In the genomic region with DNA sequence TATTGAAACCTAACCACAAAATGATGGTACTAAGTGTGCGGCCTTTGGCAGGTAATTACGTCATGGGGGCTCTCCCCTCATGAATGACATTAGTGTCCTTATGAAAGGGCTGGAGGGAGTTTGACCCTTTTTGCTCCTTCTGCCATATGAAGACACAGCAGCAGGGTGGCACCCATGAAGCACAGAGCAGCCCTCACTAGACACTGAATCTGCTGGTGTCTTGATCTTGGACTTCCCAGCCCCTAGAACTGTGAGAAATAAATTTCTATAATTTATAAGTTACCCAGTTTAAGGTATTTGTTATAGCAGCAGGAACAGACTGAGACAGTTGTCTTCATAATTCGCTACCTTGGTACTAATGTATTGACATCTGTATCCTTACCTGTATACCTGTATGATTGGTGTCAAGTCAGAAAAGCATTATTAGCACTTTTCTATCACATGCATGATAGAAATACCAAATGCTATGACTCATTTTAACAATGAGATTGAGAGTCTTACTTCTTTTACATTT, we compare ENCODE assay signal across 22 cellular contexts.
DNase-seq lines count a peak whose midpoint lies in the region; ATAC-seq, FAIRE-seq and TF ChIP-seq lines count a peak whose summit lies in the region.
"Had no signal": no experiment of that assay in that cellular context is flagged by ENCODE, and none has a peak within 500 bp of the region (broad histone marks: within the 10 kb centered on the region; RNA-seq: fewer than 3 reads in every experiment).

No MANE protein-coding gene starts in this region.

- TF ChIP-seq EP300 in HepG2 (IDR thresholded peaks at IDR 0.05; ENCODE audit: low read depth in 2 of 2, low read length in 2 of 2) (no peak), HepG2 (CRISPR knock-in tag; IDR thresholded peaks at IDR 0.05; ENCODE audit: borderline replicate concordance) (no peak), esophagus muscularis mucosa (IDR thresholded peaks at IDR 0.05) (no peak)

- peaks cover 2 to 10% of the 10 kb centered on the region in 2 donors for H3K9me3 Mint-ChIP-seq in effector memory CD8-positive, alpha-beta T cell

- POLR2A ChIA-PET in HepG2 (lab: Yijun Ruan, JAX), result no interaction called here

- peak overlapping the region; percentile 81 for H3K14ac ChIP-seq in trophoblast cell (ENCODE audit: low read length)

- H3K4me1 ChIP-seq in HepG2 (ENCODE audit: insufficient read depth, low read length) (peaks cover 50% of the 10 kb centered on the region), right lobe of liver (no peaks in the 10 kb centered on the region), trophoblast cell (ENCODE audit: control insufficient read depth in 1 of 2, insufficient read depth in 2 of 2, low read length in 2 of 2) (peaks cover 4 to 9% of the 10 kb centered on the region in 2 experiments), esophagus muscularis mucosa (no peaks in the 10 kb centered on the region)
- H3K4me1 ChIP-seq: BLaER1 had no signal

- ATAC-seq in HepG2 (no peak), right lobe of liver (no peak)
- ATAC-seq in effector memory CD8-positive, alpha-beta T cell (replicated peaks), result no peak
- ATAC-seq: CD8-positive, alpha-beta T cell; GM12878 had no signal

- H3K79me2 ChIP-seq in HepG2 (ENCODE audit: insufficient read depth, low read length) (no peaks in the 10 kb centered on the region), trophoblast cell (ENCODE audit: control insufficient read depth, insufficient read depth, low read length, poor library complexity) (peaks cover 1% of the 10 kb centered on the region)

- H2BK5ac ChIP-seq in trophoblast cell (ENCODE audit: low read depth, low read length, poor library complexity), result peak overlapping the region; percentile 55

- no peak overlapping the region for H3K4me3 ChIP-seq in HepG2 (replicated peaks in 1 of 3; ENCODE audit: insufficient read depth in 1 of 3, low read depth in 2 of 3, low read length in 3 of 3)
- H3K4me3 ChIP-seq in right lobe of liver, result no peak overlapping the region
- no peak overlapping the region for H3K4me3 ChIP-seq in trophoblast cell (ENCODE audit: low read depth, low read length)
- no peak overlapping the region for H3K4me3 ChIP-seq in esophagus muscularis mucosa
- H3K4me3 ChIP-seq: BLaER1, GM12878, GM23248 had no signal

- H3K27ac ChIP-seq in HepG2 (ENCODE audit: extremely low read length, insufficient read depth, low read length) (no peak overlapping the region), right lobe of liver (no peak overlapping the region), trophoblast cell (ENCODE audit: low read depth, low read length) (no peak overlapping the region), esophagus muscularis mucosa (replicated peaks in 1 of 4) (no peak overlapping the region)
- H3K27ac ChIP-seq: 22Rv1, BLaER1, C4-2B, GM23248 had no signal

- H2AFZ ChIP-seq in HepG2 (ENCODE audit: low read length), result no peak overlapping the region
- no peak overlapping the region for H2AFZ ChIP-seq in trophoblast cell (ENCODE audit: insufficient read depth, low read length, poor library complexity)
- H2AFZ ChIP-seq: GM23248 had no signal

- H2BK12ac ChIP-seq in trophoblast cell (ENCODE audit: low read length), result peak overlapping the region; percentile 94

- no peak overlapping the region for H3K18ac ChIP-seq in trophoblast cell (ENCODE audit: low read length)

- no peak for TF ChIP-seq RAD21 in HepG2 (CRISPR knock-in tag; IDR thresholded peaks at IDR 0.05)

- peak overlapping the region; percentile 46 for H3K4ac ChIP-seq in trophoblast cell (ENCODE audit: low read depth, low read length)

- H3K4me1 Mint-ChIP-seq in effector memory CD8-positive, alpha-beta T cell (ENCODE audit: low read depth in 2 of 2), result peaks cover 28 to 35% of the 10 kb centered on the region in 2 donors
- H3K4me1 Mint-ChIP-seq: B cell had no signal

- FAIRE-seq in HepG2 (lab: Jason Lieb, UNC), result no peak
- FAIRE-seq: A204.1, GM12878, GM19239, H1 had no signal

- H3K36me3 Mint-ChIP-seq in effector memory CD8-positive, alpha-beta T cell (ENCODE audit: insufficient read depth), result no peaks in the 10 kb centered on the region

- no peak overlapping the region for H3K4me3 Mint-ChIP-seq in effector memory CD8-positive, alpha-beta T cell
- H3K4me3 Mint-ChIP-seq: B cell; CD4-positive, CD25-positive, alpha-beta regulatory T cell; CD8-positive, alpha-beta T cell had no signal

- no TSS peak for BruUV-seq in HepG2 (replicated peaks; lab: Mats Ljungman, UMichigan)

- no peak overlapping the region for H4K12ac ChIP-seq in trophoblast cell (ENCODE audit: low read depth, low read length)

- H3K9ac ChIP-seq in HepG2 (ENCODE audit: insufficient read depth, low read depth, low read length) (no peak overlapping the region), trophoblast cell (ENCODE audit: low read length) (no peak overlapping the region)
- H3K9ac ChIP-seq: BLaER1, GM23248 had no signal

- DNase-seq in HepG2 (ENCODE audit: low spot score), result no peak
- no peak for DNase-seq in right lobe of liver
- DNase-seq in effector memory CD8-positive, alpha-beta T cell, result no peak
- DNase-seq in trophoblast cell, result no peak
- DNase-seq in effector CD4-positive, alpha-beta T cell, result no peak
- DNase-seq in esophagus muscularis mucosa (ENCODE audit: extremely low spot score), result no peak
- DNase-seq: CD4-positive, CD25-positive, alpha-beta regulatory T cell; CD8-positive, alpha-beta T cell; DMS53; DND-41; GDM1; GM23248; H7; HCEC 1CT had no signal

- in situ Hi-C loops in HepG2 (cut with HindIII; ENCODE audit: extremely low pct_ligation_motif_present, low pct_unique_long_range_greater_than_20kb), result no loop called here

- peak overlapping the region; percentile 67 for H4K8ac ChIP-seq in trophoblast cell (ENCODE audit: low read depth, low read length)

- WGBS in HepG2 (ENCODE audit: low lambda C conversion rate), result 88% methylated on average over 3 of the region's 3 CpGs
- WGBS in right lobe of liver (ENCODE audit: insufficient coverage, low coverage, low lambda C conversion rate, missing lambda C conversion rate), result 44% methylated on average over 2 of the region's 3 CpGs
- no CpG with 5 or more reads among the region's 3 CpGs for WGBS in trophoblast cell (ENCODE audit: extremely low coverage, insufficient coverage, insufficient read length)
- 93% methylated on average over 3 of the region's 3 CpGs for WGBS in esophagus muscularis mucosa

- H3K27ac Mint-ChIP-seq in effector memory CD8-positive, alpha-beta T cell, result peak overlapping the region; percentile 83 to 96
- H3K27ac Mint-ChIP-seq: B cell; CD4-positive, CD25-positive, alpha-beta regulatory T cell; CD8-positive, alpha-beta T cell had no signal

- TF ChIP-seq CTCF in HepG2 (CRISPR knock-in tag; IDR thresholded peaks at IDR 0.05) (no peak), right lobe of liver (IDR thresholded peaks at IDR 0.05) (no peak), esophagus muscularis mucosa (IDR thresholded peaks at IDR 0.05) (no peak)

- intact Hi-C loops in HepG2 (cut with micrococcal nuclease; ENCODE audit: unreplicated experiment) (no loop called here), right lobe of liver (cut with DNase I) (no loop called here), esophagus muscularis mucosa (cut with DNase I) (no loop called here)

- no peaks in the 10 kb centered on the region for H3K27me3 Mint-ChIP-seq in effector memory CD8-positive, alpha-beta T cell
- H3K27me3 Mint-ChIP-seq: CD4-positive, CD25-positive, alpha-beta regulatory T cell had no signal

- H3K23ac ChIP-seq in trophoblast cell (ENCODE audit: low read length), result no peak overlapping the region

- TF ChIP-seq POLR2A in HepG2 (IDR thresholded peaks at IDR 0.05; ENCODE audit: insufficient read depth in 1 of 2, low read depth in 2 of 2, low read length in 2 of 2) (no peak), right lobe of liver (IDR thresholded peaks at IDR 0.05) (no peak), esophagus muscularis mucosa (IDR thresholded peaks at IDR 0.05; ENCODE audit: low read depth) (no peak)

- H4K91ac ChIP-seq in trophoblast cell (ENCODE audit: low read depth, low read length), result peak overlapping the region; percentile 91

- H3K4me2 ChIP-seq in HepG2 (ENCODE audit: low read depth, low read length), result no peak overlapping the region
- H3K4me2 ChIP-seq in trophoblast cell (ENCODE audit: low read length), result no peak overlapping the region
- H3K4me2 ChIP-seq: BLaER1 had no signal

- H3K36me3 ChIP-seq in HepG2 (replicated peaks in 1 of 2; ENCODE audit: control insufficient read depth in 1 of 2, insufficient read depth in 2 of 2, low read length in 2 of 2), result no peaks in the 10 kb centered on the region
- no peaks in the 10 kb centered on the region for H3K36me3 ChIP-seq in right lobe of liver
- H3K36me3 ChIP-seq in trophoblast cell (ENCODE audit: control insufficient read depth in 1 of 2, insufficient read depth in 2 of 2, low read length in 2 of 2), result no peaks in the 10 kb centered on the region
- H3K36me3 ChIP-seq in esophagus muscularis mucosa, result no peaks in the 10 kb centered on the region
- H3K36me3 ChIP-seq: BLaER1 had no signal

- CTCF ChIA-PET in HepG2 (lab: Yijun Ruan, JAX; ENCODE audit: low intra/inter-chr PET ratio, low total read pairs), result no interaction called here

- peaks cover 13% of the 10 kb centered on the region for H3K79me1 ChIP-seq in trophoblast cell (ENCODE audit: low read length)

- no peaks in the 10 kb centered on the region for H3K27me3 ChIP-seq in HepG2 (ENCODE audit: control insufficient read depth in 1 of 2, insufficient read depth in 2 of 2, low read length in 2 of 2)
- H3K27me3 ChIP-seq in right lobe of liver, result no peaks in the 10 kb centered on the region
- H3K27me3 ChIP-seq in trophoblast cell (ENCODE audit: insufficient read depth, low read length), result no peaks in the 10 kb centered on the region
- H3K27me3 ChIP-seq in esophagus muscularis mucosa, result no peaks in the 10 kb centered on the region
- H3K27me3 ChIP-seq: BLaER1 had no signal

- H2BK120ac ChIP-seq in trophoblast cell (ENCODE audit: insufficient read depth, low read length, poor library complexity), result peak overlapping the region; percentile 92

- no peak overlapping the region for H2AK5ac ChIP-seq in trophoblast cell (ENCODE audit: low read length)

- no peaks in the 10 kb centered on the region for H4K20me1 ChIP-seq in HepG2 (ENCODE audit: insufficient read depth, low read length)
- H4K20me1 ChIP-seq: BLaER1 had no signal

- H3K9me3 ChIP-seq in HepG2 (ENCODE audit: low read length) (peaks cover 12% of the 10 kb centered on the region; the same call in 1 of the 2 replicates), right lobe of liver (no peaks in the 10 kb centered on the region), trophoblast cell (ENCODE audit: insufficient read depth, low read depth, low read length) (no peaks in the 10 kb centered on the region), esophagus muscularis mucosa (peaks cover 0 to 6% (median 0%) of the 10 kb centered on the region in 4 donors)
- H3K9me3 ChIP-seq: BLaER1 had no signal

TF ChIP-seq in HepG2, 621 proteins besides CTCF, POLR2A, EP300 and RAD21:
- TF ChIP-seq ZNF12 (CRISPR knock-in tag; IDR thresholded peaks at IDR 0.05) (peak; percentile 95), ZNF564 (CRISPR knock-in tag; IDR thresholded peaks at IDR 0.05) (peak; percentile 98), ZNF264 (CRISPR knock-in tag; IDR thresholded peaks at IDR 0.05) (no peak), ZNF570 (CRISPR knock-in tag; IDR thresholded peaks at IDR 0.05; ENCODE audit: borderline replicate concordance) (no peak)
